Comparison of ENCODE assay signal across 23 cellular contexts in genomic region chr1:45574105-45574626, GRCh38.
"Had no signal": no experiment of that assay in that cellular context is flagged by ENCODE, and none has a peak within 500 bp of the region (broad histone marks: within the 10 kb centered on the region; RNA-seq: fewer than 3 reads in every experiment).

No MANE protein-coding gene starts in this region.

- H3K9ac ChIP-seq: parathyroid adenoma had no signal

- H3K79me2 ChIP-seq: parathyroid adenoma had no signal

- H3K27me3 Mint-ChIP-seq: memory B cell; naive thymus-derived CD8-positive, alpha-beta T cell; type B pancreatic cell had no signal

- H3K27ac ChIP-seq: dorsolateral prefrontal cortex, epithelial cell of prostate, gastrocnemius medialis, parathyroid adenoma, prostate gland, right atrium auricular region, sigmoid colon, stomach, thyroid gland had no signal

- H3K4me1 Mint-ChIP-seq: memory B cell; naive thymus-derived CD8-positive, alpha-beta T cell had no signal

- H3K9me3 Mint-ChIP-seq: memory B cell; naive thymus-derived CD8-positive, alpha-beta T cell; stimulated activated effector memory CD8-positive, alpha-beta T cell treated with anti-CD3 and anti-CD28 coated beads, Interleukin-12 subunit alpha, Interleukin-12 subunit beta, amount 100 ng/mL, for 72 hours; type B pancreatic cell had no signal

- ATAC-seq: esophagus mucosa; gastrocnemius medialis; left lobe of liver; naive thymus-derived CD8-positive, alpha-beta T cell; stimulated activated effector memory CD8-positive, alpha-beta T cell treated with anti-CD3 and anti-CD28 coated beads, Interleukin-12 subunit alpha, Interleukin-12 subunit beta, amount 100 ng/mL, for 72 hours had no signal

- H3K4me3 ChIP-seq: dorsolateral prefrontal cortex, gastrocnemius medialis, lung, prostate gland, right atrium auricular region, sigmoid colon, stomach, thyroid gland had no signal

- H3K9me3 ChIP-seq: gastrocnemius medialis, prostate gland, right atrium auricular region, sigmoid colon, stomach, thyroid gland had no signal

- H2AFZ ChIP-seq: parathyroid adenoma had no signal

- DNase-seq: dorsolateral prefrontal cortex; effector CD4-positive, alpha-beta T cell; foreskin fibroblast; gastrocnemius medialis; head of caudate nucleus; midbrain; naive thymus-derived CD8-positive, alpha-beta T cell; sigmoid colon; stimulated activated CD4-positive, alpha-beta T cell treated with anti-CD3 and anti-CD28 coated beads, Interleukin-2, amount 100 ng/mL, for 24 hours; stimulated activated CD4-positive, alpha-beta T cell treated with anti-CD3 and anti-CD28 coated beads, Interleukin-4, amount 100 ng/mL, for 24 hours; stimulated activated naive CD4-positive, alpha-beta T cell treated with Interleukin-2 at 50 U/mL for 16 hours; stomach; thyroid gland had no signal

- H3K4me3 Mint-ChIP-seq: memory B cell; naive thymus-derived CD8-positive, alpha-beta T cell; stimulated activated effector memory CD8-positive, alpha-beta T cell treated with anti-CD3 and anti-CD28 coated beads, Interleukin-12 subunit alpha, Interleukin-12 subunit beta, amount 100 ng/mL, for 72 hours; type B pancreatic cell had no signal

- H3K4me1 ChIP-seq: gastrocnemius medialis, parathyroid adenoma, right atrium auricular region, sigmoid colon, thyroid gland had no signal

- H3K27ac Mint-ChIP-seq: memory B cell; naive thymus-derived CD8-positive, alpha-beta T cell; stimulated activated effector memory CD8-positive, alpha-beta T cell treated with anti-CD3 and anti-CD28 coated beads, Interleukin-12 subunit alpha, Interleukin-12 subunit beta, amount 100 ng/mL, for 72 hours; type B pancreatic cell had no signal

- H3K27me3 ChIP-seq: dorsolateral prefrontal cortex, gastrocnemius medialis, right atrium auricular region, sigmoid colon, stomach, thyroid gland had no signal

- H3K36me3 ChIP-seq: gastrocnemius medialis, prostate gland had no signal
